ENCODE assay signal across 22 cellular contexts in the genomic region with DNA sequence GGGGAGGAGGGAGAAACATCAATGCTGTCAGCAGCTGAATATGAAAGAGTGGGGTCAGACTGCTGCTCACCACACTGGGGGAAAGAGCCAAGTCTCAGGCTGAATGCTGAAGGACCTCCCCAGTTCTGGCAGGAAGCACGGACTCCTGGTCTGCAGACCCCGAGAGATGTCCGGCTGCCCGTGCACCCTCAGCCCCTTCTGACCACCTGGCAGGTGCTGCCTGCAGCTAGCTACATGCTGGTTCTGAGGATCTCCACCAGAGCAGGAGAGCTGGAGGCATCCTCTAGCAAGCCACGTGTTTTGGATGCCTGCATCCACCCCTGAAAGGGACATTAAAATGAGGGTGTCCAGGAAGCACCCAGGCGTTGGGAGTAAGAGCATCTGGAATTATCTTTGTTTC.
"Had no signal": no experiment of that assay in that cellular context is flagged by ENCODE, and none has a peak within 500 bp of the region (broad histone marks: within the 10 kb centered on the region; RNA-seq: fewer than 3 reads in every experiment).

No MANE protein-coding gene starts in this region.

- H3K4me1 Mint-ChIP-seq: immature natural killer cell had no signal

- H3K4me3 Mint-ChIP-seq: immature natural killer cell had no signal

- H3K27ac ChIP-seq: coronary artery, dorsolateral prefrontal cortex, epithelial cell of prostate, foreskin keratinocyte, gastroesophageal sphincter, heart left ventricle, hepatocyte, left lung, lower lobe of right lung had no signal

- ATAC-seq: esophagus mucosa, foreskin keratinocyte, gastroesophageal sphincter, heart left ventricle, left lung, left ventricle myocardium superior, lower lobe of right lung had no signal

- H3K36me3 Mint-ChIP-seq: immature natural killer cell had no signal

- H3K4me2 ChIP-seq: hepatocyte had no signal

- H3K4me1 ChIP-seq: foreskin keratinocyte, gastroesophageal sphincter, heart left ventricle, left lung, lower lobe of right lung had no signal

- H3K9me3 ChIP-seq: gastroesophageal sphincter, heart left ventricle, lower lobe of right lung had no signal

- H3K27ac Mint-ChIP-seq: immature natural killer cell had no signal

- H3K4me3 ChIP-seq: coronary artery, dorsolateral prefrontal cortex, gastroesophageal sphincter, heart left ventricle, hepatocyte, left lung, lower lobe of right lung had no signal

- H3K9me3 Mint-ChIP-seq: immature natural killer cell had no signal

- H3K36me3 ChIP-seq: gastroesophageal sphincter, heart left ventricle, left lung, lower lobe of right lung had no signal

- DNase-seq: dermis blood vessel endothelial cell; dorsolateral prefrontal cortex; effector CD4-positive, alpha-beta T cell; effector memory CD4-positive, alpha-beta T cell; erythroblast; foreskin keratinocyte; heart left ventricle; hypothalamus; immature natural killer cell; islet precursor cell; kidney; kidney glomerular epithelial cell; left lung; left ventricle myocardium superior; lower lobe of right lung; mesenchymal stem cell; midbrain had no signal

- H2AFZ ChIP-seq: hepatocyte had no signal
